ENCODE assay signal across 36 cellular contexts in genomic region chr1:2519029-2519685, GRCh38. TPM values are rescaled to one million over a fixed set of nuclear protein-coding genes. Genes with fewer than 3 reads are reported as not detected.
"Had no signal": no experiment of that assay in that cellular context is flagged by ENCODE, and none has a peak within 500 bp of the region (broad histone marks: within the 10 kb centered on the region; RNA-seq: fewer than 3 reads in every experiment).

No MANE protein-coding gene starts in this region.

- H3K9me3 Mint-ChIP-seq: activated B cell treated with CpG ODN at 0.5 μM for 24 hours; activated CD4-positive, alpha-beta memory T cell treated with anti-CD3 and anti-CD28 coated beads for 36 hours; activated naive CD4-positive, alpha-beta T cell treated with anti-CD3 and anti-CD28 coated beads, Interleukin-2, amount 50 U/mL, for 24 hours; activated naive CD8-positive, alpha-beta T cell treated with anti-CD3 and anti-CD28 coated beads, Interleukin-2, amount 10 ng/mL, durations not matched to agents 7 days and 5 days; activated T-cell treated with anti-CD3 and anti-CD28 coated beads, Interleukin-2, amount 50 U/mL, for 72 hours; activated T-helper 17 cell treated with anti-CD3 and anti-CD28 coated beads, Interleukin-2, amount 50 U/mL, for 72 hours; T-cell had no signal

- H3K4me3 Mint-ChIP-seq: activated B cell treated with CpG ODN at 0.5 μM for 24 hours; activated CD4-positive, alpha-beta memory T cell treated with anti-CD3 and anti-CD28 coated beads for 36 hours; activated naive CD4-positive, alpha-beta T cell treated with anti-CD3 and anti-CD28 coated beads, Interleukin-2, amount 50 U/mL, for 24 hours; activated naive CD8-positive, alpha-beta T cell treated with anti-CD3 and anti-CD28 coated beads, Interleukin-2, amount 10 ng/mL, durations not matched to agents 7 days and 5 days; activated T-cell treated with anti-CD3 and anti-CD28 coated beads, Interleukin-2, amount 50 U/mL, for 72 hours; activated T-helper 17 cell treated with anti-CD3 and anti-CD28 coated beads, Interleukin-2, amount 50 U/mL, for 72 hours; T-cell; T-helper 17 cell had no signal

- H3K4me3 ChIP-seq: body of pancreas, MG63 had no signal

- DNase-seq: activated B cell treated with CpG ODN at 0.5 μM for 24 hours; activated CD4-positive, alpha-beta memory T cell treated with anti-CD3 and anti-CD28 coated beads for 36 hours; activated CD4-positive, alpha-beta T cell treated with anti-CD3 and anti-CD28 coated beads for 4 hours; activated CD4-positive, alpha-beta T cell treated with anti-CD3 and anti-CD28 coated beads, Interleukin-2, amount 50 U/mL, for 1 hour; activated CD4-positive, CD25-positive, alpha-beta regulatory T cell treated with anti-CD3 and anti-CD28 coated beads, Interleukin-2, amount 50 U/mL, for 72 hours; activated CD8-positive, alpha-beta memory T cell treated with anti-CD3 and anti-CD28 coated beads, Interleukin-2, amount 50 U/mL, for 4 hours; activated effector memory CD4-positive, alpha-beta T cell treated with anti-CD3 and anti-CD28 coated beads, Interleukin-2, amount 50 U/mL, for 16 hours; activated naive CD4-positive, alpha-beta T cell; activated naive CD8-positive, alpha-beta T cell treated with anti-CD3 and anti-CD28 coated beads, Interleukin-2, amount 10 ng/mL, durations not matched to agents 7 days and 5 days; activated T-cell treated with anti-CD3 and anti-CD28 coated beads for 4 hours; activated T-cell treated with anti-CD3 and anti-CD28 coated beads, Interleukin-2, amount 50 U/mL, for 72 hours; body of pancreas; central memory CD4-positive, alpha-beta T cell; Kasumi-1; KG1; MG63; NCI-H1048; NCI-H1105 treated with DMSO at 0.1 percent for 48 hours; NCI-H1436; NCI-H1694; NCI-H1930; NCI-H345; NCI-H524 treated with DMSO at 0.1 percent for 48 hours; SIG-M5; T-cell; T-helper 17 cell; T-helper 9 cell had no signal

- H3K27ac Mint-ChIP-seq: activated B cell treated with CpG ODN at 0.5 μM for 24 hours; activated CD4-positive, alpha-beta memory T cell treated with anti-CD3 and anti-CD28 coated beads for 36 hours; activated naive CD4-positive, alpha-beta T cell treated with anti-CD3 and anti-CD28 coated beads, Interleukin-2, amount 50 U/mL, for 24 hours; activated naive CD8-positive, alpha-beta T cell treated with anti-CD3 and anti-CD28 coated beads, Interleukin-2, amount 10 ng/mL, durations not matched to agents 7 days and 5 days; activated T-cell treated with anti-CD3 and anti-CD28 coated beads, Interleukin-2, amount 50 U/mL, for 72 hours; activated T-helper 17 cell treated with anti-CD3 and anti-CD28 coated beads, Interleukin-2, amount 50 U/mL, for 72 hours; T-cell; T-helper 17 cell had no signal

- H3K27me3 Mint-ChIP-seq: activated B cell treated with CpG ODN at 0.5 μM for 24 hours; activated CD4-positive, alpha-beta memory T cell treated with anti-CD3 and anti-CD28 coated beads for 36 hours; activated naive CD4-positive, alpha-beta T cell treated with anti-CD3 and anti-CD28 coated beads, Interleukin-2, amount 50 U/mL, for 24 hours; activated naive CD8-positive, alpha-beta T cell treated with anti-CD3 and anti-CD28 coated beads, Interleukin-2, amount 10 ng/mL, durations not matched to agents 7 days and 5 days; activated T-helper 17 cell treated with anti-CD3 and anti-CD28 coated beads, Interleukin-2, amount 50 U/mL, for 72 hours; T-cell; T-helper 17 cell had no signal

- H3K9me3 ChIP-seq: body of pancreas, MG63 had no signal

- H3K27me3 ChIP-seq: body of pancreas, MG63 had no signal

- H3K27ac ChIP-seq: body of pancreas, RWPE1, VCaP had no signal

- ATAC-seq: activated T-cell treated with anti-CD3 and anti-CD28 coated beads, Interleukin-2, amount 50 U/mL, for 72 hours; activated T-helper 17 cell treated with anti-CD3 and anti-CD28 coated beads, Interleukin-2, amount 50 U/mL, for 72 hours; body of pancreas; Right ventricle myocardium inferior; SK-N-SH treated with all-trans-retinoic acid at 6 μM for 48 hours; T-cell; T-helper 17 cell had no signal

RNA-seq across cellular contexts. Expression of gene HES5, which starts 10.9 kb away (rescaled TPM):
- total RNA-seq: activated B cell treated with CpG ODN at 0.5 μM for 24 hours; activated naive CD8-positive, alpha-beta T cell treated with anti-CD3 and anti-CD28 coated beads, Interleukin-2, amount 10 ng/mL, durations not matched to agents 7 days and 5 days; activated T-helper 17 cell treated with anti-CD3 and anti-CD28 coated beads, Interleukin-2, amount 50 U/mL, for 72 hours; astrocyte; body of pancreas; NCI-H460; SK-MEL-5; T-cell; T-helper 17 cell had no signal

RNA-seq across cellular contexts. Expression of gene PLCH2, which starts 43.1 kb away (rescaled TPM):
- total RNA-seq: NCI-H460, SK-MEL-5 had no signal
